20 cellular contexts compared by ENCODE assay signal in genomic region chr7:14210075-14210474, GRCh38.
DNase-seq lines count a peak whose midpoint lies in the region; ATAC-seq and TF ChIP-seq lines count a peak whose summit lies in the region.
"Had no signal": no experiment of that assay in that cellular context is flagged by ENCODE, and none has a peak within 500 bp of the region (broad histone marks: within the 10 kb centered on the region; RNA-seq: fewer than 3 reads in every experiment).

No MANE protein-coding gene starts in this region.

- no peak for ATAC-seq in GM19455 (IDR thresholded peaks at IDR 0.05; ENCODE audit: unreplicated experiment)

- TF ChIP-seq CTCF in BE2C (IDR thresholded peaks at IDR 0.05; ENCODE audit: low read depth, low read length) (no peak), ovary (IDR thresholded peaks at IDR 0.05) (no peak), WERI-Rb-1 (IDR thresholded peaks at IDR 0.05; ENCODE audit: low read depth, low read length) (no peak)

- H3K4me1 ChIP-seq in BE2C, result peaks cover 9% of the 10 kb centered on the region
- no peaks in the 10 kb centered on the region for H3K4me1 ChIP-seq in ovary (ENCODE audit: insufficient read depth)
- H3K4me1 ChIP-seq: HAP-1 had no signal

- TF ChIP-seq EP300 in ovary (IDR thresholded peaks at IDR 0.05), result no peak

- H3K27ac ChIP-seq in ovary (no peak overlapping the region), WERI-Rb-1 (no peak overlapping the region)
- H3K27ac ChIP-seq: SK-N-MC had no signal

- intact Hi-C loops in ovary (cut with DNase I), result no loop called here

- no peaks in the 10 kb centered on the region for H3K27me3 ChIP-seq in BE2C
- no peaks in the 10 kb centered on the region for H3K27me3 ChIP-seq in ovary
- no peaks in the 10 kb centered on the region for H3K27me3 ChIP-seq in WERI-Rb-1 (ENCODE audit: insufficient read depth, low read depth, severe bottlenecking)

- no peak overlapping the region for H3K4me3 ChIP-seq in BE2C (ENCODE audit: low read depth, low read length)
- H3K4me3 ChIP-seq in ovary, result no peak overlapping the region
- no peak overlapping the region for H3K4me3 ChIP-seq in WERI-Rb-1 (ENCODE audit: low read depth, low read length)
- H3K4me3 ChIP-seq: HAP-1, SK-N-MC had no signal

- H3K36me3 ChIP-seq in BE2C, result no peaks in the 10 kb centered on the region
- H3K36me3 ChIP-seq in ovary, result no peaks in the 10 kb centered on the region
- no peaks in the 10 kb centered on the region for H3K36me3 ChIP-seq in WERI-Rb-1
- H3K36me3 ChIP-seq: HAP-1 had no signal

- DNase-seq in NCI-H1436 (lab: John Stamatoyannopoulos, UW), result peak; percentile 38
- DNase-seq in NCI-H1436 treated with DMSO at 0.1 percent for 48 hours (lab: John Stamatoyannopoulos, UW), result no peak
- peak; percentile 60 for DNase-seq in BE2C
- DNase-seq in NCI-H146 (lab: John Stamatoyannopoulos, UW), result peak; percentile 57
- DNase-seq in NCI-H524 treated with DMSO at 0.1 percent for 48 hours (lab: John Stamatoyannopoulos, UW), result peak; percentile 55
- no peak for DNase-seq in ovary
- no peak for DNase-seq in WERI-Rb-1
- DNase-seq: 8988T; CD4-positive, alpha-beta T cell; DMS79; KG1; NCI-H1694; NCI-H510A treated with DMSO at 0.1 percent for 48 hours; OCI-M1; Right ventricle myocardium superior; T-helper 1 cell; T-helper 9 cell had no signal

- no peak for TF ChIP-seq POLR2A in ovary (IDR thresholded peaks at IDR 0.05)

- H3K9me3 ChIP-seq in BE2C (no peaks in the 10 kb centered on the region), ovary (no peaks in the 10 kb centered on the region), WERI-Rb-1 (ENCODE audit: severe bottlenecking) (no peaks in the 10 kb centered on the region)
- H3K9me3 ChIP-seq: HAP-1 had no signal

- WGBS in ovary, 3 donors, result 20 to 36% (median 31%) methylated on average over 1 of the region's 1 CpG

Comparison
In these comparisons a context has a peak if more than half of its experiments do, and no peak if none do; other contexts are left out.
1. DNase-seq: peak in NCI-H1436 (single experiment), BE2C (single experiment), NCI-H146 (single experiment) and NCI-H524 treated with DMSO at 0.1 percent for 48 hours (single experiment); none in NCI-H1436 treated with DMSO at 0.1 percent for 48 hours (single experiment), ovary (0 of 5) and WERI-Rb-1 (single experiment).